1 cellular context compared by ENCODE assay signal in genomic region chr15:55712363-55712762, GRCh38.
TF ChIP-seq lines count a peak whose summit lies in the region.

No MANE protein-coding gene starts in this region.

TF ChIP-seq in SK-N-SH, 30 proteins besides CTCF, POLR2A, EP300 and RAD21 (continued from another document):
- TF ChIP-seq USF2 (IDR thresholded peaks at IDR 0.05; ENCODE audit: borderline replicate concordance, low read depth, low read length) (no peak), SMC3 (IDR thresholded peaks at IDR 0.05; ENCODE audit: low read depth, low read length) (no peak), RCOR1 (IDR thresholded peaks at IDR 0.05; ENCODE audit: low read length) (peak; percentile 75), PBX3 (IDR thresholded peaks at IDR 0.05) (peak; percentile 80), FOXM1 (IDR thresholded peaks at IDR 0.05; ENCODE audit: low read depth) (no peak), MEF2A (IDR thresholded peaks at IDR 0.05; ENCODE audit: borderline replicate concordance, low read depth) (no peak), SIN3A (IDR thresholded peaks at IDR 0.05; ENCODE audit: borderline replicate concordance, low read depth, low read length) (0 out of 2 replicates have a peak, but pooled peaks have one; percentile 52), FOSL2 (IDR thresholded peaks at IDR 0.05; ENCODE audit: borderline replicate concordance, low read depth) (no peak), NRF1 (IDR thresholded peaks at IDR 0.05; ENCODE audit: low read depth, low read length) (no peak), USF1 (IDR thresholded peaks at IDR 0.05; ENCODE audit: borderline replicate concordance, low read depth) (no peak), TCF12 (IDR thresholded peaks at IDR 0.05) (peak; percentile 80), JUND (IDR thresholded peaks at IDR 0.05) (peak; percentile 48), TAF1 (IDR thresholded peaks at IDR 0.05; ENCODE audit: borderline replicate concordance, low read depth, low read length) (no peak), MAX (IDR thresholded peaks at IDR 0.05; ENCODE audit: low read depth) (no peak), EZH2phosphoT487 (IDR thresholded peaks at IDR 0.05; ENCODE audit: borderline replicate concordance, low read depth) (no peak), POLR2AphosphoS5 (IDR thresholded peaks at IDR 0.05; ENCODE audit: low read depth, low read length) (peak; percentile 64; the same call in 1 of the 2 replicates), NFIC (IDR thresholded peaks at IDR 0.05; ENCODE audit: borderline replicate concordance) (0 out of 2 replicates have a peak, but pooled peaks have one; percentile 18), RXRA (IDR thresholded peaks at IDR 0.05; ENCODE audit: borderline replicate concordance, low read depth) (no peak), FOXJ3 (CRISPR knock-in tag; IDR thresholded peaks at IDR 0.05) (no peak), MXI1 (IDR thresholded peaks at IDR 0.05; ENCODE audit: low read depth, low read length) (no peak), TEAD4 (IDR thresholded peaks at IDR 0.05; ENCODE audit: borderline replicate concordance, insufficient read depth) (peak; percentile 52; the same call in 1 of the 2 replicates), REST (IDR thresholded peaks at IDR 0.05; ENCODE audit: low read depth, low read length) (no peak), GATA2 (CRISPR knock-in tag; IDR thresholded peaks at IDR 0.05) (0 out of 2 replicates have a peak, but pooled peaks have one; percentile 37), IRF3 (IDR thresholded peaks at IDR 0.05; ENCODE audit: low read depth, low read length) (no peak), CHD2 (IDR thresholded peaks at IDR 0.05; ENCODE audit: low read length, partially characterized antibody) (no peak), GABPA (IDR thresholded peaks at IDR 0.05; ENCODE audit: low read depth) (no peak)
